ENCODE assay signal across 25 cellular contexts in the genomic region with DNA sequence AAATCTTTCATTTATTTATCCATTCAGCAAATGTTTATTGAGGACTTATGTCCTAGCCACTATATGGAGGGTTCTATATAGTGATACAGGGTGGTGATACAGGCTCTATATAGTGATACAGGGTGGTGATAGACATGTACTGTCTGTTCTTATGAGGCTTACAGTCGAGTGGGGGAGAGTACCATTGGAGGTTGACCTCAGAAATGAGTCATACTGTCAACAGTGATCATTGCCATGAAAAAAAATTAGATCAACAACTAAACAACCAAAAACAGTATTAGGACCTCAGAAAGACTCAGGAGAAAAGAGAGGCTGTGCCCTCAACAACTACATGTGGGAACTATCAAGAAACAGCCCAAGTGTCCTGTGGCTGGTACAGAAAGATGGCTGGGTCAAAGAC. TPM values are rescaled to one million over a fixed set of nuclear protein-coding genes. Genes with fewer than 3 reads are reported as not detected.
DNase-seq lines count a peak whose midpoint lies in the region; ATAC-seq, FAIRE-seq and TF ChIP-seq lines count a peak whose summit lies in the region.
"Had no signal": no experiment of that assay in that cellular context is flagged by ENCODE, and none has a peak within 500 bp of the region (broad histone marks: within the 10 kb centered on the region; RNA-seq: fewer than 3 reads in every experiment).

No MANE protein-coding gene starts in this region.

- no peaks in the 10 kb centered on the region for H3K9me2 ChIP-seq in PC-3 (replicated peaks; ENCODE audit: low read length)

- TF ChIP-seq CTCF in PC-3 (conservative IDR thresholded peaks at IDR 0.05; ENCODE audit: low read depth, low read length) (no peak), bronchial epithelial cell (IDR thresholded peaks at IDR 0.05; ENCODE audit: insufficient read depth, low read length, severe bottlenecking) (no peak), liver (IDR thresholded peaks at IDR 0.05; ENCODE audit: low read depth, low read length, missing input control) (no peak), RWPE1 (conservative IDR thresholded peaks at IDR 0.05; ENCODE audit: low read depth) (no peak), mesothelial cell of epicardium (IDR thresholded peaks at IDR 0.05; ENCODE audit: unreplicated experiment) (no peak)

- no peak for FAIRE-seq in bronchial epithelial cell (lab: Jason Lieb, UNC)
- FAIRE-seq: kidney had no signal

- H3K36me3 ChIP-seq in PC-3 (ENCODE audit: low read depth, low read length) = no peaks in the 10 kb centered on the region
- H3K36me3 ChIP-seq in bronchial epithelial cell (ENCODE audit: control insufficient read depth, insufficient read depth, low read length) = no peaks in the 10 kb centered on the region
- no peaks in the 10 kb centered on the region for H3K36me3 ChIP-seq in liver (ENCODE audit: control insufficient read depth in 4 of 4, insufficient read depth in 3 of 4, low read depth in 1 of 4, low read length in 3 of 4)
- H3K36me3 ChIP-seq: esophagus muscularis mucosa, lower lobe of right lung, right lobe of liver had no signal

- no peak overlapping the region for H3K4me3 Mint-ChIP-seq in mesothelial cell of epicardium
- H3K4me3 Mint-ChIP-seq: activated CD4-positive, alpha-beta memory T cell treated with anti-CD3 and anti-CD28 coated beads, Interleukin-2, amount 10 ng/mL, durations not matched to agents 7 days and 5 days; activated naive CD8-positive, alpha-beta T cell treated with anti-CD3 and anti-CD28 coated beads for 36 hours; neural crest cell had no signal

- 44% methylated on average over 1 of the region's 1 CpG for WGBS in liver

- H3K9ac ChIP-seq in PC-3 (ENCODE audit: low read length) (no peak overlapping the region), liver (ENCODE audit: low read depth in 1 of 2, low read length in 2 of 2) (no peak overlapping the region)

- H3K27ac ChIP-seq in PC-3 (ENCODE audit: low read length) (no peak overlapping the region), liver (ENCODE audit: low read depth in 1 of 2, low read length in 2 of 2) (no peak overlapping the region), RWPE1 (no peak overlapping the region)
- H3K27ac ChIP-seq: coronary artery, esophagus muscularis mucosa, lower lobe of right lung, right lobe of liver had no signal

- no peaks in the 10 kb centered on the region for H3K9me3 Mint-ChIP-seq in mesothelial cell of epicardium
- H3K9me3 Mint-ChIP-seq: activated CD4-positive, alpha-beta memory T cell treated with anti-CD3 and anti-CD28 coated beads, Interleukin-2, amount 10 ng/mL, durations not matched to agents 7 days and 5 days; activated naive CD8-positive, alpha-beta T cell treated with anti-CD3 and anti-CD28 coated beads for 36 hours; neural crest cell had no signal

- no peaks in the 10 kb centered on the region for H3K9me3 ChIP-seq in PC-3 (ENCODE audit: low read length)
- no peaks in the 10 kb centered on the region for H3K9me3 ChIP-seq in liver (ENCODE audit: control insufficient read depth in 4 of 4, low read length in 3 of 4)
- H3K9me3 ChIP-seq: esophagus muscularis mucosa, lower lobe of right lung, right lobe of liver had no signal

- no peaks in the 10 kb centered on the region for H4K20me1 ChIP-seq in PC-3 (ENCODE audit: low read length)

- H3K4me1 Mint-ChIP-seq in mesothelial cell of epicardium = peaks cover 9% of the 10 kb centered on the region
- H3K4me1 Mint-ChIP-seq: activated CD4-positive, alpha-beta memory T cell treated with anti-CD3 and anti-CD28 coated beads, Interleukin-2, amount 10 ng/mL, durations not matched to agents 7 days and 5 days; activated naive CD8-positive, alpha-beta T cell treated with anti-CD3 and anti-CD28 coated beads for 36 hours had no signal

- H3K27me3 ChIP-seq in PC-3 (ENCODE audit: low read length) (peaks cover 9% of the 10 kb centered on the region; the same call in 1 of the 2 replicates), bronchial epithelial cell (ENCODE audit: control insufficient read depth, insufficient read depth, low read length) (peaks cover 16% of the 10 kb centered on the region), liver (ENCODE audit: control insufficient read depth in 4 of 4, insufficient read depth in 4 of 4, low read length in 3 of 4) (peaks cover 0 to 5% (median 0%) of the 10 kb centered on the region in 4 donors)
- H3K27me3 ChIP-seq: right lobe of liver had no signal

- no peaks in the 10 kb centered on the region for H3K79me2 ChIP-seq in PC-3 (ENCODE audit: low read length)

- H3K4me3 ChIP-seq in PC-3 (ENCODE audit: low read length) (no peak overlapping the region), bronchial epithelial cell (ENCODE audit: low read depth, low read length) (no peak overlapping the region), liver (ENCODE audit: low read depth in 1 of 3, low read length in 3 of 3) (no peak overlapping the region)
- H3K4me3 ChIP-seq: coronary artery, esophagus muscularis mucosa, lower lobe of right lung, right lobe of liver had no signal

- no peak overlapping the region for H2AFZ ChIP-seq in PC-3 (ENCODE audit: low read length)

- H3K4me2 ChIP-seq in PC-3 (ENCODE audit: low read length) = no peak overlapping the region

- DNase-seq in EH (ENCODE audit: low read depth) = peak; percentile 33
- peak; percentile 56 for DNase-seq in PC-3
- peak; percentile 64 for DNase-seq in bronchial epithelial cell (ENCODE audit: low read depth)
- no peak for DNase-seq in RWPE1 (ENCODE audit: low spot score)
- DNase-seq in dedifferentiated amniotic fluid mesenchymal stem cell (ENCODE audit: extremely low spot score) = no peak
- DNase-seq in mesothelial cell of epicardium (ENCODE audit: low spot score in 2 of 2, unreplicated experiment in 2 of 2) = no peak
- no peak for DNase-seq in NCI-H2029 treated with DMSO at 0.1 percent for 48 hours (lab: John Stamatoyannopoulos, UW)
- DNase-seq: activated CD4-positive, alpha-beta memory T cell treated with anti-CD3 and anti-CD28 coated beads, Interleukin-2, amount 10 ng/mL, durations not matched to agents 7 days and 5 days; activated CD4-positive, CD25-positive, alpha-beta regulatory T cell; activated effector memory CD4-positive, alpha-beta T cell treated with Interleukin-2 at 50 U/mL for 16 hours; activated naive CD8-positive, alpha-beta T cell treated with anti-CD3 and anti-CD28 coated beads for 36 hours; C1 segment of cervical spinal cord; kidney; lower lobe of right lung; NCI-H1436; NCI-H510A; NK-92 treated with Interleukin-12 subunit alpha and Interleukin-12 subunit beta, amount 100 ng/mL, for 24 hours; right lobe of liver; stimulated activated CD4-positive, alpha-beta T cell treated with anti-CD3 and anti-CD28 coated beads, Interleukin-4, amount 100 ng/mL, for 4 hours; stimulated activated naive CD4-positive, alpha-beta T cell treated with Interleukin-2 at 50 U/mL for 16 hours; T-helper 9 cell had no signal

- intact Hi-C loops in PC-3 (cut with micrococcal nuclease) = no loop called here

- H3K27ac Mint-ChIP-seq in mesothelial cell of epicardium = no peak overlapping the region
- H3K27ac Mint-ChIP-seq: activated CD4-positive, alpha-beta memory T cell treated with anti-CD3 and anti-CD28 coated beads, Interleukin-2, amount 10 ng/mL, durations not matched to agents 7 days and 5 days; activated naive CD8-positive, alpha-beta T cell treated with anti-CD3 and anti-CD28 coated beads for 36 hours had no signal

- H3K36me3 Mint-ChIP-seq in mesothelial cell of epicardium = no peaks in the 10 kb centered on the region
- H3K36me3 Mint-ChIP-seq: activated naive CD8-positive, alpha-beta T cell treated with anti-CD3 and anti-CD28 coated beads for 36 hours had no signal

- POLR2A ChIA-PET in PC-3 (lab: Charles Lee; ENCODE audit: unreplicated experiment) = no interaction called here
- POLR2A ChIA-PET in RWPE1 (lab: Yijun Ruan, JAX; ENCODE audit: low non-redundant PET) = no interaction called here

- BruUV-seq in PC-3 (replicated peaks; lab: Mats Ljungman, UMichigan) = no TSS peak

- TF ChIP-seq RAD21 in liver (IDR thresholded peaks at IDR 0.05) = no peak

- H3F3A ChIP-seq in PC-3 (ENCODE audit: low read length, unreplicated experiment) = no peaks in the 10 kb centered on the region

- ATAC-seq in PC-3 = no peak
- ATAC-seq: lower lobe of right lung had no signal

- H3K27me3 Mint-ChIP-seq in mesothelial cell of epicardium (ENCODE audit: low read depth) = peaks cover 5% of the 10 kb centered on the region
- H3K27me3 Mint-ChIP-seq: activated CD4-positive, alpha-beta memory T cell treated with anti-CD3 and anti-CD28 coated beads, Interleukin-2, amount 10 ng/mL, durations not matched to agents 7 days and 5 days had no signal

- H3K4me1 ChIP-seq in PC-3 (ENCODE audit: insufficient read depth, low read length) (peaks cover 10% of the 10 kb centered on the region), liver (ENCODE audit: control insufficient read depth in 4 of 4, insufficient read depth in 4 of 4, low read length in 3 of 4) (no peaks in the 10 kb centered on the region)
- H3K4me1 ChIP-seq: esophagus muscularis mucosa, lower lobe of right lung, right lobe of liver had no signal

- CTCF ChIA-PET in PC-3 (lab: Charles Lee) (no interaction called here), RWPE1 (lab: Yijun Ruan, JAX) (interaction anchor here (0.5 kb wide), 1 partner anchor 122 kb away, joined by 6 read pairs; no protein-coding TSS in a partner anchor)

TF ChIP-seq in liver, 16 proteins besides CTCF, POLR2A, EP300 and RAD21 (continues in another document):
- TF ChIP-seq YY1 (IDR thresholded peaks at IDR 0.05) = no peak
- TF ChIP-seq HNF4A (conservative IDR thresholded peaks at IDR 0.05) = no peak

RNA-seq across cellular contexts. Expression of a gene that starts 22.0 kb away (rescaled TPM):
- total RNA-seq in PC-3 (2014; rRNA removed) = not detected in 2 replicates
- total RNA-seq in bronchial epithelial cell = 0.13 and 1.3 TPM in 2 replicates
- total RNA-seq in liver = under 1 TPM; 0.33 TPM
- under 1 TPM; 0.03 to 0.07 TPM for polyA plus RNA-seq in liver
- total RNA-seq in mesothelial cell of epicardium = 2.9 to 3.3 TPM (median 3.2 TPM) in 3 replicates
- total RNA-seq: activated CD4-positive, alpha-beta memory T cell treated with anti-CD3 and anti-CD28 coated beads, Interleukin-2, amount 10 ng/mL, durations not matched to agents 7 days and 5 days; activated naive CD8-positive, alpha-beta T cell treated with anti-CD3 and anti-CD28 coated beads for 36 hours had no signal

Comparison
In these comparisons a context has a peak if more than half of its experiments do, and no peak if none do; other contexts are left out.
1. DNase-seq: peak in EH (single experiment), PC-3 (single experiment) and bronchial epithelial cell (single experiment); none in RWPE1 (single experiment), dedifferentiated amniotic fluid mesenchymal stem cell (single experiment), mesothelial cell of epicardium (0 of 2) and NCI-H2029 treated with DMSO at 0.1 percent for 48 hours (single experiment).